Comparison of ENCODE assay signal across 8 cellular contexts in genomic region chr13:46554971-46555370, GRCh38. TPM values are rescaled to one million over a fixed set of nuclear protein-coding genes. Genes with fewer than 3 reads are reported as not detected.
A peak's percentile ranks its signal among the peaks of the same experiment; 100 is the strongest.
DNase-seq lines count a peak whose midpoint lies in the region; ATAC-seq and TF ChIP-seq lines count a peak whose summit lies in the region.

No MANE protein-coding gene starts in this region.

- H3K27me3 ChIP-seq in GM06990 (replicated peaks; ENCODE audit: control insufficient read depth, insufficient read depth, low read length) (no peaks in the 10 kb centered on the region), esophagus squamous epithelium (no peaks in the 10 kb centered on the region), rectal smooth muscle tissue (ENCODE audit: control insufficient read depth, insufficient read depth, low read length) (no peaks in the 10 kb centered on the region)

- CTCF ChIA-PET in RWPE1 (lab: Yijun Ruan, JAX) = no interaction called here

- whole genome bisulfite sequencing in esophagus squamous epithelium, 2 donors = 2 to 11% methylated on average over 2 of the region's 2 CpGs

- no peak for DNase-seq in GM06990 (ENCODE audit: extremely low read depth, insufficient read length)
- DNase-seq in RWPE1 (ENCODE audit: low spot score) = no peak
- no peak for DNase-seq in esophagus squamous epithelium (lab: John Stamatoyannopoulos, UW)
- no peak for DNase-seq in NCI-H146 (lab: John Stamatoyannopoulos, UW)
- DNase-seq in SW 1271 (lab: John Stamatoyannopoulos, UW) = no peak

- H3K4me1 ChIP-seq in esophagus squamous epithelium (peaks cover 11 to 50% (median 21%) of the 10 kb centered on the region in 3 donors), rectal smooth muscle tissue (ENCODE audit: control insufficient read depth, insufficient read depth, low read length) (peaks cover 6% of the 10 kb centered on the region)

- TF ChIP-seq CTCF in GM06990 (IDR thresholded peaks at IDR 0.05; ENCODE audit: insufficient read depth, low read length, poor library complexity, severe bottlenecking) (no peak), RWPE1 (conservative IDR thresholded peaks at IDR 0.05; ENCODE audit: low read depth) (no peak), esophagus squamous epithelium (IDR thresholded peaks at IDR 0.05) (no peak)

- ATAC-seq in GM21381 (IDR thresholded peaks at IDR 0.05; ENCODE audit: unreplicated experiment) = no peak
- ATAC-seq in GM19467 (IDR thresholded peaks at IDR 0.05; ENCODE audit: unreplicated experiment) = no peak

- peak overlapping the region; percentile 100 for H3K4me3 ChIP-seq in GM06990 (replicated peaks; ENCODE audit: low read depth, low read length)
- peak overlapping the region; percentile 86 to 98 (median 92) for H3K4me3 ChIP-seq in esophagus squamous epithelium
- H3K4me3 ChIP-seq in rectal smooth muscle tissue (ENCODE audit: low read length) = peak overlapping the region; percentile 96

- H3K36me3 ChIP-seq in GM06990 (ENCODE audit: control insufficient read depth, insufficient read depth, low read length) (no peaks in the 10 kb centered on the region), esophagus squamous epithelium (no peaks in the 10 kb centered on the region), rectal smooth muscle tissue (ENCODE audit: control insufficient read depth, insufficient read depth, low read length) (no peaks in the 10 kb centered on the region)

- no peak for TF ChIP-seq POLR2A in esophagus squamous epithelium (IDR thresholded peaks at IDR 0.05)

- POLR2A ChIA-PET in RWPE1 (lab: Yijun Ruan, JAX; ENCODE audit: low non-redundant PET) = no interaction called here

- no peaks in the 10 kb centered on the region for H3K9me3 ChIP-seq in esophagus squamous epithelium

- H3K27ac ChIP-seq in RWPE1 = peak overlapping the region; percentile 95
- peak overlapping the region; percentile 86 to 96 (median 94) for H3K27ac ChIP-seq in esophagus squamous epithelium
- peak overlapping the region; percentile 87 for H3K27ac ChIP-seq in rectal smooth muscle tissue (ENCODE audit: low read depth, low read length)

- peak overlapping the region; percentile 81 for H3K9ac ChIP-seq in rectal smooth muscle tissue (ENCODE audit: low read length)

- intact Hi-C loops in esophagus squamous epithelium (cut with DNase I) = loop anchor here (5.0 to 10.0 kb wide), 2 partner anchors 140 to 167 kb away; no protein-coding TSS in a partner anchor

RNA-seq across cellular contexts. Expression of gene LRCH1, which starts 2.0 kb away (rescaled TPM):
- 10 to 100 TPM in 1 of 4 donors, 1 to 10 TPM in 3; 5.0 to 20.4 (median 7.4) TPM for total RNA-seq in esophagus squamous epithelium
